In genomic region chr5:140965905-140966292, GRCh38 we compare ENCODE assay signal across 1 cellular context.
TF ChIP-seq lines count a peak whose summit lies in the region.

No MANE protein-coding gene starts in this region.

TF ChIP-seq in GM23338, 12 proteins besides CTCF, POLR2A, EP300 and RAD21 (continued from another document):
- no peak for TF ChIP-seq REST (IDR thresholded peaks at IDR 0.05; ENCODE audit: unreplicated experiment)
- no peak for TF ChIP-seq JUNB (IDR thresholded peaks at IDR 0.05; ENCODE audit: unreplicated experiment)
- TF ChIP-seq ETS1 (IDR thresholded peaks at IDR 0.05) = no peak
- no peak for TF ChIP-seq ZNF331 (CRISPR knock-in tag; IDR thresholded peaks at IDR 0.05; ENCODE audit: low read depth)
- no peak for TF ChIP-seq NANOG (IDR thresholded peaks at IDR 0.05; ENCODE audit: borderline replicate concordance)
- no peak for TF ChIP-seq EZH2phosphoT487 (IDR thresholded peaks at IDR 0.05; ENCODE audit: unreplicated experiment)
- no peak for TF ChIP-seq EZH2 (IDR thresholded peaks at IDR 0.05; ENCODE audit: low read depth, unreplicated experiment)
- TF ChIP-seq CREB1 (CRISPR knock-in tag; IDR thresholded peaks at IDR 0.05; ENCODE audit: low read depth) = no peak
- TF ChIP-seq ZNF462 (CRISPR knock-in tag; IDR thresholded peaks at IDR 0.05) = no peak
- TF ChIP-seq ZNF114 (CRISPR knock-in tag; IDR thresholded peaks at IDR 0.05) = no peak
- TF ChIP-seq POLR2AphosphoS5 (IDR thresholded peaks at IDR 0.05; ENCODE audit: low read depth) = no peak
